22 cellular contexts compared by ENCODE assay signal in genomic region chr9:103721056-103721455, GRCh38.
DNase-seq lines count a peak whose midpoint lies in the region; ATAC-seq, FAIRE-seq and TF ChIP-seq lines count a peak whose summit lies in the region.
"Had no signal": no experiment of that assay in that cellular context is flagged by ENCODE, and none has a peak within 500 bp of the region (broad histone marks: within the 10 kb centered on the region; RNA-seq: fewer than 3 reads in every experiment).

No MANE protein-coding gene starts in this region.

- H3K27me3 Mint-ChIP-seq in nephron (ENCODE audit: low read depth), result no peaks in the 10 kb centered on the region
- H3K27me3 Mint-ChIP-seq: B cell; CD4-positive, alpha-beta T cell had no signal

- no peaks in the 10 kb centered on the region for H3K36me3 ChIP-seq in bronchial epithelial cell (ENCODE audit: control insufficient read depth, insufficient read depth, low read length)
- no peaks in the 10 kb centered on the region for H3K36me3 ChIP-seq in kidney epithelial cell (ENCODE audit: control insufficient read depth, insufficient read depth, low read length)
- H3K36me3 ChIP-seq: BLaER1 treated with 17β-estradiol and CSF1 and Interleukin-3, amounts not matched to agents 10 nM and 100 nM had no signal

- DNase-seq in ELR (ENCODE audit: low read depth) (peak; percentile 23), bronchial epithelial cell (ENCODE audit: low read depth) (peak; percentile 1), kidney epithelial cell (ENCODE audit: low read depth) (peak; percentile 23), Right ventricle myocardium superior (no peak), activated gamma-delta T cell (lab: John Stamatoyannopoulos, UW) (no peak), NCI-H446 (lab: John Stamatoyannopoulos, UW) (no peak)
- DNase-seq: AML-193; Caco-2; Calu3; CD4-positive, alpha-beta T cell; CD8-positive, alpha-beta T cell; DMS79 treated with DMSO at 0.1 percent for 48 hours; GDM1 had no signal

- no peaks in the 10 kb centered on the region for H3K9me3 Mint-ChIP-seq in nephron
- H3K9me3 Mint-ChIP-seq: CD8-positive, alpha-beta T cell had no signal

- ATAC-seq in Right ventricle myocardium superior (ENCODE audit: poor library complexity), result no peak
- ATAC-seq in HG02852 (IDR thresholded peaks at IDR 0.05; ENCODE audit: unreplicated experiment), result no peak
- ATAC-seq: A549; CD8-positive, alpha-beta T cell; GM12878 had no signal

- TF ChIP-seq CTCF in bronchial epithelial cell (IDR thresholded peaks at IDR 0.05; ENCODE audit: insufficient read depth, low read length, severe bottlenecking) (no peak), kidney epithelial cell (IDR thresholded peaks at IDR 0.05; ENCODE audit: insufficient read depth, low read length, poor library complexity, severe bottlenecking) (no peak), nephron (IDR thresholded peaks at IDR 0.05; ENCODE audit: unreplicated experiment in 3 of 3) (no peak)

- peaks cover 5% of the 10 kb centered on the region for H3K4me1 Mint-ChIP-seq in nephron
- H3K4me1 Mint-ChIP-seq: B cell had no signal

- H3K36me3 Mint-ChIP-seq in nephron (ENCODE audit: low read depth), result no peaks in the 10 kb centered on the region
- H3K36me3 Mint-ChIP-seq: CD8-positive, alpha-beta T cell had no signal

- intact Hi-C loops in Right ventricle myocardium superior (cut with DNase I), result no loop called here

- no peak overlapping the region for H3K4me3 Mint-ChIP-seq in nephron
- H3K4me3 Mint-ChIP-seq: B cell; CD4-positive, alpha-beta T cell; CD8-positive, alpha-beta T cell had no signal

- H3K4me3 ChIP-seq in bronchial epithelial cell (ENCODE audit: low read depth, low read length), result no peak overlapping the region
- H3K4me3 ChIP-seq in kidney epithelial cell (ENCODE audit: low read depth, low read length), result no peak overlapping the region
- H3K4me3 ChIP-seq: A549; BLaER1 treated with 17β-estradiol and CSF1 and Interleukin-3, amounts not matched to agents 10 nM and 100 nM; GM12878 had no signal

- H3K27me3 ChIP-seq in bronchial epithelial cell (ENCODE audit: control insufficient read depth, insufficient read depth, low read length) (no peaks in the 10 kb centered on the region), kidney epithelial cell (ENCODE audit: control insufficient read depth, insufficient read depth, low read length) (no peaks in the 10 kb centered on the region)
- H3K27me3 ChIP-seq: BLaER1 treated with 17β-estradiol and CSF1 and Interleukin-3, amounts not matched to agents 10 nM and 100 nM had no signal

- peak overlapping the region; percentile 3 to 17 (median 9) for H3K27ac Mint-ChIP-seq in nephron
- H3K27ac Mint-ChIP-seq: B cell; CD4-positive, alpha-beta T cell; CD8-positive, alpha-beta T cell had no signal

- FAIRE-seq in bronchial epithelial cell (lab: Jason Lieb, UNC), result no peak
- FAIRE-seq: A549, D721Med, GM12878, GM12892, GM18507 had no signal

Comparison
In these comparisons a context has a peak if more than half of its experiments do, and no peak if none do; other contexts are left out.
1. DNase-seq: peak in ELR (single experiment), bronchial epithelial cell (single experiment) and kidney epithelial cell (single experiment); none in Right ventricle myocardium superior (single experiment), activated gamma-delta T cell (single experiment) and NCI-H446 (0 of 2).